Comparison of ENCODE assay signal across 19 cellular contexts in genomic region chr6:36566418-36566905, GRCh38.
"Had no signal": no experiment of that assay in that cellular context is flagged by ENCODE, and none has a peak within 500 bp of the region (broad histone marks: within the 10 kb centered on the region; RNA-seq: fewer than 3 reads in every experiment).

No MANE protein-coding gene starts in this region.

- DNase-seq: activated CD4-positive, alpha-beta T cell treated with anti-CD3 and anti-CD28 coated beads, Interleukin-2, amount 10 ng/mL, durations not matched to agents 7 days and 5 days; activated CD4-positive, CD25-positive, alpha-beta regulatory T cell treated with anti-CD3 and anti-CD28 coated beads, Interleukin-2, amount 50 U/mL, for 72 hours; activated CD8-positive, alpha-beta memory T cell treated with anti-CD3 and anti-CD28 coated beads, Interleukin-2, amount 10 ng/mL, durations not matched to agents 7 days and 5 days; activated CD8-positive, alpha-beta T cell treated with anti-CD3 and anti-CD28 coated beads for 36 hours; activated effector memory CD4-positive, alpha-beta T cell treated with anti-CD3 and anti-CD28 coated beads, Interleukin-2, amount 50 U/mL, for 16 hours; activated naive CD4-positive, alpha-beta T cell treated with anti-CD3 and anti-CD28 coated beads, Interleukin-2, amount 10 ng/mL, durations not matched to agents 7 days and 5 days; activated T-cell treated with anti-CD3 and anti-CD28 coated beads for 4 hours; amygdala; heart left ventricle; kidney; naive thymus-derived CD4-positive, alpha-beta T cell; sigmoid colon; stimulated activated CD4-positive, alpha-beta T cell treated with anti-CD3 and anti-CD28 coated beads, Interleukin-2, amount 100 ng/mL, for 48 hours; stimulated activated naive CD4-positive, alpha-beta T cell; upper lobe of right lung had no signal

- H3K27me3 Mint-ChIP-seq: activated CD8-positive, alpha-beta T cell treated with anti-CD3 and anti-CD28 coated beads for 36 hours had no signal

- FAIRE-seq: kidney had no signal

- H3K4me3 Mint-ChIP-seq: activated CD4-positive, alpha-beta T cell treated with anti-CD3 and anti-CD28 coated beads, Interleukin-2, amount 10 ng/mL, durations not matched to agents 7 days and 5 days; activated CD8-positive, alpha-beta memory T cell treated with anti-CD3 and anti-CD28 coated beads, Interleukin-2, amount 10 ng/mL, durations not matched to agents 7 days and 5 days; activated CD8-positive, alpha-beta T cell treated with anti-CD3 and anti-CD28 coated beads for 36 hours; activated naive CD4-positive, alpha-beta T cell treated with anti-CD3 and anti-CD28 coated beads, Interleukin-2, amount 10 ng/mL, durations not matched to agents 7 days and 5 days; naive thymus-derived CD4-positive, alpha-beta T cell; neural crest cell had no signal

- H3K36me3 Mint-ChIP-seq: activated CD8-positive, alpha-beta memory T cell treated with anti-CD3 and anti-CD28 coated beads, Interleukin-2, amount 10 ng/mL, durations not matched to agents 7 days and 5 days; activated naive CD4-positive, alpha-beta T cell treated with anti-CD3 and anti-CD28 coated beads, Interleukin-2, amount 10 ng/mL, durations not matched to agents 7 days and 5 days; naive thymus-derived CD4-positive, alpha-beta T cell had no signal

- ATAC-seq: activated CD8-positive, alpha-beta memory T cell treated with anti-CD3 and anti-CD28 coated beads, Interleukin-2, amount 10 ng/mL, durations not matched to agents 7 days and 5 days; activated CD8-positive, alpha-beta T cell treated with anti-CD3 and anti-CD28 coated beads for 36 hours; heart left ventricle; naive thymus-derived CD4-positive, alpha-beta T cell; upper lobe of right lung had no signal

- H3K27me3 ChIP-seq: heart left ventricle, sigmoid colon, upper lobe of right lung had no signal

- H3K36me3 ChIP-seq: heart left ventricle, sigmoid colon, upper lobe of right lung had no signal

- H3K27ac ChIP-seq: epithelial cell of prostate, heart left ventricle, sigmoid colon, upper lobe of right lung, VCaP had no signal

- H3K4me1 Mint-ChIP-seq: activated naive CD4-positive, alpha-beta T cell treated with anti-CD3 and anti-CD28 coated beads, Interleukin-2, amount 10 ng/mL, durations not matched to agents 7 days and 5 days; naive thymus-derived CD4-positive, alpha-beta T cell had no signal

- H3K9me3 Mint-ChIP-seq: activated CD4-positive, alpha-beta T cell treated with anti-CD3 and anti-CD28 coated beads, Interleukin-2, amount 10 ng/mL, durations not matched to agents 7 days and 5 days; activated CD8-positive, alpha-beta T cell treated with anti-CD3 and anti-CD28 coated beads for 36 hours; activated naive CD4-positive, alpha-beta T cell treated with anti-CD3 and anti-CD28 coated beads, Interleukin-2, amount 10 ng/mL, durations not matched to agents 7 days and 5 days; naive thymus-derived CD4-positive, alpha-beta T cell; neural crest cell had no signal

- H3K27ac Mint-ChIP-seq: activated CD4-positive, alpha-beta T cell treated with anti-CD3 and anti-CD28 coated beads, Interleukin-2, amount 10 ng/mL, durations not matched to agents 7 days and 5 days; activated CD8-positive, alpha-beta memory T cell treated with anti-CD3 and anti-CD28 coated beads, Interleukin-2, amount 10 ng/mL, durations not matched to agents 7 days and 5 days; activated CD8-positive, alpha-beta T cell treated with anti-CD3 and anti-CD28 coated beads for 36 hours; activated naive CD4-positive, alpha-beta T cell treated with anti-CD3 and anti-CD28 coated beads, Interleukin-2, amount 10 ng/mL, durations not matched to agents 7 days and 5 days; naive thymus-derived CD4-positive, alpha-beta T cell had no signal

- H3K9me3 ChIP-seq: sigmoid colon, upper lobe of right lung had no signal

- H3K4me3 ChIP-seq: heart left ventricle, lung, sigmoid colon, upper lobe of right lung had no signal

- H3K4me1 ChIP-seq: heart left ventricle, sigmoid colon, upper lobe of right lung had no signal
